ENCODE assay signal across 1 cellular context in the genomic region with DNA sequence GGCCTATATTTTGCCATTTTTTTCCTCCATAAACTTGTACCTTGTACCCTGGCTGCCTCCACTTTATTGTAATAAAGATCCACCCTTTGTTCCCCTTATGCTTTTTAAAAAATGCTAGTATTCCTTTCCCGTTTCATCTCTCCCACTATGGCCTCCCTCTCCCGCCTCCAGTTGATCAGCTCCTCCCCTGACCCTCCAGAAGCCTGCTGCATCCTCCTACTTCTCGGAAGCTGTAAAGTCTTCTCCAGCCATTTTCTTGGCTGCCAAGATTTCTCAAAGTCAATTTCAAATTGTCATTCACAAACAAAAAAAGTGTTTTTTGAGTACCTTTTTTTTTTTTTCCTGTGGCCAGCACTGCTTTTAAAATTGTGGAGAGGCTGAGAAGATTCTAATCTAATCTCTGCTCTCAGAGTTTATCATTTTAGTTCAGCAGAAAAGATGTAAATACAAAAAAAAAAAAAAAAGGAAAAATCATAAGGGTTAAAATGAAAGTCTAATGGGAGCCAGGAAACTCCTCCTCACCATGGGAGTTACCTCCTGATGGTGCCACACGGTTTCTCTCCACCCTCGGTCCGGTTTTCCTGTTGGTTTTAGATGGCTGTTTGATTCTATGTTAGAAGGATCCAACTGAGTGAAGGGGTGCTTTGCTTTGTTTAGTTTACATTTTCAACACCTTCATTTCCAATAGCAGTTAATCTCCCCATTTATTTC.
TF ChIP-seq lines count a peak whose summit lies in the region.

No MANE protein-coding gene starts in this region.

TF ChIP-seq in WTC11, 78 proteins besides CTCF, POLR2A, EP300 and RAD21 (continued from another document):
- no peak for TF ChIP-seq JUN (CRISPR knock-in tag; IDR thresholded peaks at IDR 0.05)
- no peak for TF ChIP-seq GTF2I (CRISPR knock-in tag; conservative IDR thresholded peaks at IDR 0.05)
- TF ChIP-seq CDX4 (CRISPR knock-in tag; IDR thresholded peaks at IDR 0.05; ENCODE audit: borderline replicate concordance) = no peak
